In genomic region chr9:23651051-23651450, GRCh38 we compare ENCODE assay signal across 35 cellular contexts.
"Had no signal": no experiment of that assay in that cellular context is flagged by ENCODE, and none has a peak within 500 bp of the region (broad histone marks: within the 10 kb centered on the region; RNA-seq: fewer than 3 reads in every experiment).

No MANE protein-coding gene starts in this region.

- H3K9me3 ChIP-seq: MG63 had no signal

- H3K4me3 ChIP-seq: MG63 had no signal

- H3K27ac ChIP-seq: KMS-11 had no signal

- H3K36me3 ChIP-seq: MG63 had no signal

- H3K4me2 ChIP-seq: KMS-11 had no signal

- DNase-seq: Karpas-422, Kasumi-1, KBM-7, KG1, MG63, MM.1S, MV-4-11, NCI-H1048, NCI-H1092, NCI-H1092 treated with DMSO at 0.1 percent for 48 hours, NCI-H1105, NCI-H1105 treated with DMSO at 0.1 percent for 48 hours, NCI-H1417, NCI-H1417 treated with DMSO at 0.1 percent for 48 hours, NCI-H1436, NCI-H1436 treated with DMSO at 0.1 percent for 48 hours, NCI-H146, NCI-H1694, NCI-H1694 treated with DMSO at 0.1 percent for 48 hours, NCI-H187, NCI-H187 treated with DMSO at 0.1 percent for 48 hours, NCI-H1930, NCI-H2029, NCI-H2029 treated with DMSO at 0.1 percent for 48 hours, NCI-H2081, NCI-H2081 treated with DMSO at 0.1 percent for 48 hours, NCI-H2107, NCI-H2171, NCI-H2171 treated with DMSO at 0.1 percent for 48 hours, NCI-H2227 treated with DMSO at 0.1 percent for 48 hours, NCI-H226, NCI-H345, NCI-H446, NCI-H446 treated with DMSO at 0.1 percent for 48 hours had no signal

- H3K9ac ChIP-seq: KMS-11 had no signal

- H3K27me3 ChIP-seq: MG63 had no signal
